Comparison of ENCODE assay signal across 8 cellular contexts in genomic region chr7:108525985-108526767, GRCh38. TPM values are rescaled to one million over a fixed set of nuclear protein-coding genes. Genes with fewer than 3 reads are reported as not detected.
DNase-seq lines count a peak whose midpoint lies in the region; ATAC-seq and TF ChIP-seq lines count a peak whose summit lies in the region.

Gene PNPLA8 (minus strand): TSS chr7:108526135. CDS start chr7:108515491, 10,644 bp downstream.

- H3K23me2 ChIP-seq in H9 (ENCODE audit: insufficient read length, low read depth, low read length, poor library complexity, severe bottlenecking) = peaks cover 7% of the 10 kb centered on the region

- H3K9me3 Mint-ChIP-seq in H9 = no peaks in the 10 kb centered on the region
- H3K9me3 Mint-ChIP-seq in natural killer cell treated with Interleukin-12 subunit alpha and Interleukin-12 subunit beta and Interleukin-15 and Interleukin-18, amount 100 ng/mL, for 72 hours = no peaks in the 10 kb centered on the region

- WGBS in H9 (ENCODE audit: extremely low coverage, insufficient read length, low lambda C conversion rate) = no CpG with 5 or more reads among the region's 64 CpGs

- peak within 1 kb of the TSS; percentile 90 for H3K9ac ChIP-seq in H9 (ENCODE audit: extremely low read depth, insufficient read length, low read length)

- no peak within 1 kb of the TSS for H3K4ac ChIP-seq in H9 (ENCODE audit: low read depth, low read length)

- no peak within 1 kb of the TSS for H2BK15ac ChIP-seq in H9 (ENCODE audit: low read depth, low read length)

- no peaks in the 10 kb centered on the region for H3K79me1 ChIP-seq in H9 (ENCODE audit: insufficient read depth, low read depth, low read length, poor library complexity, severe bottlenecking)

- H2BK5ac ChIP-seq in H9 (ENCODE audit: insufficient read length, low read length) = no peak within 1 kb of the TSS

- H3K27me3 ChIP-seq in H9 (ENCODE audit: insufficient read depth, low read length) (no peaks in the 10 kb centered on the region), MG63 (no peaks in the 10 kb centered on the region)

- no peak within 1 kb of the TSS for H2AFZ ChIP-seq in H9 (ENCODE audit: low read length)

- H4K5ac ChIP-seq in H9 (ENCODE audit: insufficient read length, low read depth, low read length) = no peak within 1 kb of the TSS

- ATAC-seq in natural killer cell treated with Interleukin-12 subunit alpha and Interleukin-12 subunit beta and Interleukin-15 and Interleukin-18, amount 100 ng/mL, for 72 hours = peak; percentile 96
- peak; percentile 96 for ATAC-seq in stimulated activated naive CD8-positive, alpha-beta T cell treated with anti-CD3 and anti-CD28 coated beads, Interleukin-15, Interleukin-2, amounts not matched to agents 100 U/mL and 50 U/mL, for 24 hours

- no peaks in the 10 kb centered on the region for H3K27me3 Mint-ChIP-seq in H9 (ENCODE audit: low read depth)
- H3K27me3 Mint-ChIP-seq in natural killer cell treated with Interleukin-12 subunit alpha and Interleukin-12 subunit beta and Interleukin-15 and Interleukin-18, amount 100 ng/mL, for 72 hours = peaks cover 4 to 7% of the 10 kb centered on the region in 2 donors

- H4K91ac ChIP-seq in H9 (ENCODE audit: insufficient read length, low read depth, low read length) = no peak within 1 kb of the TSS

- peak within 1 kb of the TSS; percentile 93 to 97 for H3K4me3 Mint-ChIP-seq in H9
- peak within 1 kb of the TSS; percentile 94 for H3K4me3 Mint-ChIP-seq in natural killer cell treated with Interleukin-12 subunit alpha and Interleukin-12 subunit beta and Interleukin-15 and Interleukin-18, amount 100 ng/mL, for 72 hours

- peaks cover 4% of the 10 kb centered on the region; the same call in 1 of the 2 replicates for H3K4me1 ChIP-seq in H9 (ENCODE audit: insufficient read depth, low read length)

- H4K8ac ChIP-seq in H9 (replicated peaks; ENCODE audit: insufficient read length, low read depth, low read length) = no peak within 1 kb of the TSS

- H3K79me2 ChIP-seq in H9 (ENCODE audit: insufficient read depth, low read length) = no peaks in the 10 kb centered on the region

- no peak within 1 kb of the TSS for H2BK20ac ChIP-seq in H9 (ENCODE audit: low read depth, low read length, poor library complexity, severe bottlenecking)

- DNase-seq in ELR (ENCODE audit: low read depth) (peak; percentile 99), H9 (peak; percentile 100), MG63 (peak; percentile 98), SHP77 treated with DMSO at 0.1 percent for 48 hours (lab: John Stamatoyannopoulos, UW) (peak; percentile 97), fibroblast of pulmonary artery (ENCODE audit: low read depth) (peak; percentile 100)
- peak; percentile 100 for DNase-seq in activated effector memory CD4-positive, alpha-beta T cell treated with anti-CD3 and anti-CD28 coated beads, Interleukin-2, amount 50 U/mL, for 16 hours
- DNase-seq in natural killer cell treated with Interleukin-12 subunit alpha and Interleukin-12 subunit beta and Interleukin-15 and Interleukin-18, amount 100 ng/mL, for 72 hours (ENCODE audit: low spot score) = peak; percentile 100
- peak; percentile 100 for DNase-seq in stimulated activated naive CD8-positive, alpha-beta T cell treated with anti-CD3 and anti-CD28 coated beads, Interleukin-15, Interleukin-2, amounts not matched to agents 100 U/mL and 50 U/mL, for 24 hours

- H3K36me3 Mint-ChIP-seq in H9 (ENCODE audit: insufficient read depth in 1 of 3, low read depth in 3 of 3) = no peaks in the 10 kb centered on the region; a peak in 1 of 7 replicates
- H3K36me3 Mint-ChIP-seq in natural killer cell treated with Interleukin-12 subunit alpha and Interleukin-12 subunit beta and Interleukin-15 and Interleukin-18, amount 100 ng/mL, for 72 hours = peaks cover 5% of the 10 kb centered on the region

- H2BK12ac ChIP-seq in H9 (ENCODE audit: insufficient read length, low read depth, low read length) = no peak within 1 kb of the TSS

- H3K23ac ChIP-seq in H9 (ENCODE audit: insufficient read length, low read depth, low read length) = no peak within 1 kb of the TSS

- TF ChIP-seq CTCF in H9 (conservative IDR thresholded peaks at IDR 0.05) (no peak), fibroblast of pulmonary artery (IDR thresholded peaks at IDR 0.05; ENCODE audit: low read length, missing control alignments) (no peak)

- no peak within 1 kb of the TSS for H2AK5ac ChIP-seq in H9 (ENCODE audit: insufficient read length, low read length)

- no peaks in the 10 kb centered on the region for H4K20me1 ChIP-seq in H9 (ENCODE audit: control insufficient read depth, insufficient read depth, insufficient read length)

- peak within 1 kb of the TSS; percentile 86 for H3K27ac ChIP-seq in H9 (ENCODE audit: insufficient read length, low read depth, low read length)

- H3K4me1 Mint-ChIP-seq in H9 = peaks cover 42 to 49% of the 10 kb centered on the region in 2 experiments
- peaks cover 26 to 32% of the 10 kb centered on the region in 2 donors for H3K4me1 Mint-ChIP-seq in natural killer cell treated with Interleukin-12 subunit alpha and Interleukin-12 subunit beta and Interleukin-15 and Interleukin-18, amount 100 ng/mL, for 72 hours (ENCODE audit: low read depth in 2 of 2)

- H3K4me3 ChIP-seq in MG63 = peak within 1 kb of the TSS; percentile 67
- peak within 1 kb of the TSS; percentile 90 for H3K4me3 ChIP-seq in fibroblast of pulmonary artery (replicated peaks; ENCODE audit: low read depth, low read length)

- peak within 1 kb of the TSS; percentile 47; the same call in 1 of the 2 replicates for H3K14ac ChIP-seq in H9 (ENCODE audit: insufficient read depth, low read length)

- peak within 1 kb of the TSS; percentile 96 to 99 (median 98) for H3K27ac Mint-ChIP-seq in H9
- peak within 1 kb of the TSS; percentile 94 to 98 for H3K27ac Mint-ChIP-seq in natural killer cell treated with Interleukin-12 subunit alpha and Interleukin-12 subunit beta and Interleukin-15 and Interleukin-18, amount 100 ng/mL, for 72 hours

- H2BK120ac ChIP-seq in H9 (ENCODE audit: low read depth, low read length, poor library complexity, severe bottlenecking) = no peak within 1 kb of the TSS

- H3K36me3 ChIP-seq in MG63 = no peaks in the 10 kb centered on the region

- H3K18ac ChIP-seq in H9 (ENCODE audit: insufficient read length, low read depth, low read length) = peak within 1 kb of the TSS; percentile 69

- H3K56ac ChIP-seq in H9 (ENCODE audit: insufficient read length, low read depth, low read length) = no peak within 1 kb of the TSS

- no peak within 1 kb of the TSS for H3T11ph ChIP-seq in H9 (ENCODE audit: low read length)

- H3K4me2 ChIP-seq in H9 (ENCODE audit: insufficient read depth, insufficient read length, low read length) = peak within 1 kb of the TSS; percentile 99

- H3K9me3 ChIP-seq in H9 (ENCODE audit: control insufficient read depth, low read depth, low read length) (no peaks in the 10 kb centered on the region), MG63 (no peaks in the 10 kb centered on the region)

RNA-seq across cellular contexts. Expression of gene PNPLA8, which starts in this region (rescaled TPM):
- 10.7 and 11.7 TPM in 2 replicates for total RNA-seq in H9 (2021)
- total RNA-seq in MG63 (2014; rRNA removed; shearing (Covaris generic); ENCODE audit: low replicate concordance) = 9.9 and 31.0 TPM in 2 replicates
- total RNA-seq in natural killer cell treated with Interleukin-12 subunit alpha and Interleukin-12 subunit beta and Interleukin-15 and Interleukin-18, amount 100 ng/mL, for 72 hours = 10 to 100 TPM; 16.3 to 23.6 TPM

Comparison
In these comparisons a context has a peak if more than half of its experiments do, and no peak if none do; other contexts are left out.
1. Peak in every context shown above with its lines: DNase-seq, ATAC-seq, H3K4me3 ChIP-seq and H3K27ac ChIP-seq.